Comparison of ENCODE assay signal across 8 cellular contexts in the genomic region with DNA sequence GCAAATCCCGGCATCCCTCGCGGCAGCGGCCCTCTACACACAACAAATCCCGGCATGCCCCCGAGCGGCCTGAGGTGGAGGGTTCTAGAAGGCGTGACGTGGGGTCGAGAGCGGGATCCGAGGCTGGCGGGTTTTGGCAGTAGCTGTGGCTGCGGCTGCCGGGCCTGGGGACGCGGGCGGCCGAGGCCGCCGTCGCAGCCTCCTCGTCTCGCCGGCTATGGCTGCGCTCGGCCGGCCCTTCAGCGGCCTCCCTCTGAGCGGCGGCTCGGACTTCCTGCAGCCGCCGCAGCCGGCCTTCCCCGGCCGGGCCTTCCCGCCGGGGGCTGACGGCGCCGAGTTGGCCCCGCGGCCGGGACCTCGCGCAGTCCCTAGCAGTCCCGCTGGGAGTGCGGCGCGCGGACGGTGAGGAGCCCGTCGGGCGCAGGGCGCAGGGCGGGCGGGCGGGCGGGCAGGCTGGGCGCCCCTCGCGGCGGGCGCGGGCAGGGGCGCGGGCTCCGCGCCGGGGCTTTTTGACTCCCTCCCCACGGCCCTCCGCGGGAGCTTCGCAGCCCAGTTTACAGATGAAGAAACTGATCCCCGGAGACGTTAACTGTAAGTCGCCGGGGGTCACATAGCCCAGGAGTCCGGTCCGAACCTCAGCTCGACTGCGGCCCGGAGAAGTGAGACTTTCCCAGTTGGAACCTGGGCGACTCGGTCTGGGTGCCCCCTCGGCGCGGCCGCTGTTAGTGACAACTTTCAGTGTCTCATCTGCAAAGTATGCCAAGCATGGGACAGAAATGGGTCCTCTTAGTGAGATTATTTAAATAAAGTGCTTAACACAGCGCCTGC. TPM values are rescaled to one million over a fixed set of nuclear protein-coding genes. Genes with fewer than 3 reads are reported as not detected.
DNase-seq lines count a peak whose midpoint lies in the region; ATAC-seq and TF ChIP-seq lines count a peak whose summit lies in the region.

A gene with protein sequence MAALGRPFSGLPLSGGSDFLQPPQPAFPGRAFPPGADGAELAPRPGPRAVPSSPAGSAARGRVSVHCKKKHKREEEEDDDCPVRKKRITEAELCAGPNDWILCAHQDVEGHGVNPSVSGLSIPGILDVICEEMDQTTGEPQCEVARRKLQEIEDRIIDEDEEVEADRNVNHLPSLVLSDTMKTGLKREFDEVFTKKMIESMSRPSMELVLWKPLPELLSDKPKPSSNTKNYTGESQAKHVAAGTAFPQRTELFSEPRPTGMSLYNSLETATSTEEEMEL (plus strand): TSS at position 63 of the 828 bp plus-strand sequence. CDS start 155 bp downstream, at position 218.

- peaks cover 15% of the 10 kb centered on the region for H3K4me1 Mint-ChIP-seq in type B pancreatic cell (ENCODE audit: unreplicated experiment)

- H3K27ac ChIP-seq in adrenal gland (peak within 1 kb of the TSS; percentile 82 to 100 (median 98)), heart left ventricle (peak within 1 kb of the TSS; percentile 86 to 100 (median 97))

- no peaks in the 10 kb centered on the region for H3K9me3 ChIP-seq in adrenal gland (replicated peaks in 1 of 3)
- peaks cover 0 to 5% (median 0%) of the 10 kb centered on the region in 12 donors for H3K9me3 ChIP-seq in heart left ventricle

- H3K36me3 ChIP-seq in adrenal gland (replicated peaks in 1 of 2) (peaks cover 0 to 21% of the 10 kb centered on the region in 2 donors), heart left ventricle (peaks cover 0 to 33% (median 26%) of the 10 kb centered on the region in 9 donors)

- DNase-seq in GM13977 (ENCODE audit: low spot score), result peak; percentile 95
- DNase-seq in NCI-H1436 treated with DMSO at 0.1 percent for 48 hours (lab: John Stamatoyannopoulos, UW), result peak; percentile 77
- DNase-seq in T follicular helper cell (ENCODE audit: low read depth), result peak; percentile 89
- peak; percentile 96 to 99 (median 96) for DNase-seq in adrenal gland
- peak; percentile 96 to 98 (median 97) for DNase-seq in heart left ventricle
- peak; percentile 95 to 99 (median 96) for DNase-seq in posterior cingulate gyrus
- peak; percentile 95 for DNase-seq in type B pancreatic cell (ENCODE audit: extremely low spot score, unreplicated experiment)

- peak within 1 kb of the TSS; percentile 93 for H3K4me3 Mint-ChIP-seq in type B pancreatic cell

- H3K27ac Mint-ChIP-seq in type B pancreatic cell, result peak within 1 kb of the TSS; percentile 91

- peaks cover 13% of the 10 kb centered on the region for H3K36me3 Mint-ChIP-seq in type B pancreatic cell

- in situ Hi-C loops in GM13977 (cut with MboI; ENCODE audit: low pct_unique_long_range_greater_than_20kb, low sequenced_read_pairs, unreplicated experiment), result no loop called here

- H3K4me1 ChIP-seq in adrenal gland (replicated peaks in 1 of 2), result peaks cover 0 to 22% of the 10 kb centered on the region in 2 donors
- peaks cover 0 to 26% (median 19%) of the 10 kb centered on the region in 12 donors for H3K4me1 ChIP-seq in heart left ventricle

- peak; percentile 81 to 87 for TF ChIP-seq POLR2A in adrenal gland (IDR thresholded peaks at IDR 0.05)
- peak; percentile 23 to 88 for TF ChIP-seq POLR2A in heart left ventricle (IDR thresholded peaks at IDR 0.05)

- WGBS in adrenal gland, 4 donors, result 0 to 1% (median 1%) methylated on average over 14 to 92 of the region's 92 CpGs
- 0 to 1% (median 0%) methylated on average over 12 to 92 of the region's 92 CpGs for WGBS in heart left ventricle, 4 donors

- H3K9me3 Mint-ChIP-seq in type B pancreatic cell, result no peaks in the 10 kb centered on the region

- intact Hi-C loops in adrenal gland (cut with DNase I) (no loop called here), heart left ventricle (cut with DNase I) (loop anchor here in 5 of 10 donors (1.0 to 2.0 kb wide), 6 partner anchors 26 to 32 kb away; a partner anchor contains a TSS), posterior cingulate gyrus (cut with DNase I) (loop anchor here (1.0 kb wide), 1 partner anchor 31 kb away; a partner anchor contains a TSS)

- H3K27me3 ChIP-seq in adrenal gland (no peaks in the 10 kb centered on the region), heart left ventricle (no peaks in the 10 kb centered on the region)

- no peaks in the 10 kb centered on the region for H3K27me3 Mint-ChIP-seq in type B pancreatic cell

- peak within 1 kb of the TSS in 3 of 4 donors; percentile 45 to 97 (median 75) for H3K4me3 ChIP-seq in adrenal gland
- peak within 1 kb of the TSS; percentile 65 to 93 (median 80) for H3K4me3 ChIP-seq in heart left ventricle

- ATAC-seq in HG02852 (IDR thresholded peaks at IDR 0.05; ENCODE audit: unreplicated experiment), result peak; percentile 91
- peak; percentile 98 to 99 (median 99) for ATAC-seq in heart left ventricle

- TF ChIP-seq CTCF in GM13977 (IDR thresholded peaks at IDR 0.05; ENCODE audit: extremely low read depth, insufficient read depth, missing control alignments), result peak; percentile 17
- peak in 3 of 6 experiments; percentile 35 to 59 (median 46) for TF ChIP-seq CTCF in adrenal gland (IDR thresholded peaks at IDR 0.05)
- peak in 6 of 12 donors; percentile 3 to 41 (median 24) for TF ChIP-seq CTCF in heart left ventricle (IDR thresholded peaks at IDR 0.05)
- peak; percentile 57 for TF ChIP-seq CTCF in type B pancreatic cell (conservative IDR thresholded peaks at IDR 0.05)

RNA-seq across cellular contexts. Expression of the gene that starts here (rescaled TPM):
- total RNA-seq in adrenal gland, result 10 to 100 TPM; 16.3 to 31.0 (median 23.1) TPM
- 10 to 100 TPM in 2 of 3 donors, 1 to 10 TPM in 1; 9.0 to 38.0 (median 13.1) TPM for polyA plus RNA-seq in adrenal gland
- total RNA-seq in heart left ventricle, result 10 to 100 TPM in 8 of 9 donors, 1 to 10 TPM in 1; 8.9 to 16.6 (median 13.3) TPM
- 10 to 100 TPM in 1 of 2 donors, 1 to 10 TPM in 1; 6.9 to 11.3 TPM for polyA plus RNA-seq in heart left ventricle
- 29.0 and 40.8 TPM in 2 replicates for total RNA-seq in type B pancreatic cell (ENCODE audit: low replicate concordance)

Comparison
In these comparisons a context has a peak if more than half of its experiments do, and no peak if none do; other contexts are left out.
1. Peak in every context shown above with its lines: DNase-seq, ATAC-seq, H3K4me3 ChIP-seq and H3K27ac ChIP-seq.